Comparison of ENCODE assay signal across 18 cellular contexts in the genomic region with DNA sequence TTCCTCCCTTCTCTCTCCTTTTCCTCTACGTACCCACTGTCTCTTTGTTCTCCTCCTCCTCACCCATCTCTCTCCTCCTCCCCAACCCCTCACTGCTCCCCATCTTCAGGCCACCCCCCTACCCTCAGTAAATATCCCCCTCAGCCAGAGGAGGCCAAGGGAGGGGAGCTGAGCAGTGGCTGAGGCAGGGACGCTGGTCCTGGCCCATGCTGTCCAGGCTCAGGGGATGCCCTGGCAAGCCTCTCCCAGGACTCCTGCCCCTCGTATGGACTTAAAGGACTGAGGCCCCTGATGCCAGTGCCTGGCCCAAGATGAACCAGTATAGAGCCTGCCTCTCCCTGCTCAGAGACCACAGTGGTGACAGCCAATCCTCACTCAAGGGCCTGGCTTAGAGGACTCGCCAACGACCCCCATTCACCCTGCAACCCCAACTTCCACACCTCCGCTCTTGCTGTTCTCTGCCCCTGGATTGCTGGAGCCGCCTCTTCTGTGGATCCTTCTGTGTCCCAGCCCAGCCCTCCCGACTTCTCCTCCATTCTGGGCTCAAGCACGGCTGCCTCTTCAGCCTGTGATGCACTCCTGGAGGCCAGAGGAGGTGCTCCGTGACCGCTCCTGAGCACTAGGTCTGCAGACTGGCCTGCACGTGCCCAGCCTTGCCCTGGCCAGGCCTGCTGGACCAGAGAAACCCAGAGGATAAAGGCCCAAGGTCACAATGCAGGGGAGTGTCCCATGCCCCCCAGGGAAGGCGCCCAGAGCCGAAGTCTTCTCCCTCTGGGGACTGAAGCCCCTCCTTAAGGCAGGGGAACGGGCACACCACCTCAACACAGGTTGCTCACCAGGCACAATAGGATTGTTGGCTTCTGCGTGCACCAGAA. TPM values are rescaled to one million over a fixed set of nuclear protein-coding genes. Genes with fewer than 3 reads are reported as not detected.
DNase-seq lines count a peak whose midpoint lies in the region; ATAC-seq and TF ChIP-seq lines count a peak whose summit lies in the region.
"Had no signal": no experiment of that assay in that cellular context is flagged by ENCODE, and none has a peak within 500 bp of the region (broad histone marks: within the 10 kb centered on the region; RNA-seq: fewer than 3 reads in every experiment).

No MANE protein-coding gene starts in this region.

- H3K27me3 Mint-ChIP-seq in chondrocyte (ENCODE audit: low read depth): peaks cover 8% of the 10 kb centered on the region
- H3K27me3 Mint-ChIP-seq: stimulated activated naive CD8-positive, alpha-beta T cell treated with anti-CD3 and anti-CD28 coated beads, Interleukin-15, Interleukin-2, amounts not matched to agents 100 ng/mL and 50 ng/mL, for 24 hours had no signal

- 79% methylated on average over 16 of the region's 16 CpGs for WGBS in mesenchymal stem cell

- H3K4me2 ChIP-seq in BLaER1: no peak overlapping the region
- H3K4me2 ChIP-seq in osteoblast (ENCODE audit: insufficient read depth, low read length): no peak overlapping the region
- H3K4me2 ChIP-seq in mesenchymal stem cell (ENCODE audit: low read length, poor library complexity, severe bottlenecking): no peak overlapping the region

- no peaks in the 10 kb centered on the region for H3K79me2 ChIP-seq in osteoblast (ENCODE audit: insufficient read depth, low read length)

- no peaks in the 10 kb centered on the region for H3K9me3 Mint-ChIP-seq in chondrocyte (ENCODE audit: low read depth)
- H3K9me3 Mint-ChIP-seq: stimulated activated naive CD8-positive, alpha-beta T cell treated with anti-CD3 and anti-CD28 coated beads, Interleukin-15, Interleukin-2, amounts not matched to agents 100 ng/mL and 50 ng/mL, for 24 hours had no signal

- no peaks in the 10 kb centered on the region for H3K4me1 Mint-ChIP-seq in chondrocyte (ENCODE audit: low read depth)

- H3K79me1 ChIP-seq in mesenchymal stem cell (replicated peaks; ENCODE audit: low read length, poor library complexity, severe bottlenecking): no peaks in the 10 kb centered on the region

- H2BK5ac ChIP-seq in mesenchymal stem cell (ENCODE audit: low read depth, low read length, poor library complexity, severe bottlenecking): no peak overlapping the region

- H3K27ac Mint-ChIP-seq in chondrocyte (ENCODE audit: unreplicated experiment): no peak overlapping the region

- H3K27me3 ChIP-seq in BLaER1 (no peaks in the 10 kb centered on the region), osteoblast (ENCODE audit: insufficient read depth, low read length) (peaks cover 2% of the 10 kb centered on the region), mesenchymal stem cell (ENCODE audit: control insufficient read depth in 1 of 2, insufficient read depth in 1 of 2, low read length in 2 of 2) (peaks cover 0 to 37% of the 10 kb centered on the region in 2 experiments)
- H3K27me3 ChIP-seq: uterus had no signal

- H3K4me3 ChIP-seq in BLaER1 (no peak overlapping the region), osteoblast (ENCODE audit: insufficient read depth, low read length) (no peak overlapping the region), mesenchymal stem cell (ENCODE audit: insufficient read depth in 1 of 2, low read depth in 1 of 2, low read length in 2 of 2) (peak overlapping the region in 1 of 2 experiments; percentile 1)
- H3K4me3 ChIP-seq: HAP-1, uterus had no signal

- H3K27ac ChIP-seq in BLaER1: peak overlapping the region; percentile 37; the same call in 1 of the 2 replicates
- H3K27ac ChIP-seq in osteoblast (ENCODE audit: low read depth, low read length): no peak overlapping the region
- H3K27ac ChIP-seq in mesenchymal stem cell (ENCODE audit: low read length, poor library complexity, severe bottlenecking): no peak overlapping the region
- H3K27ac ChIP-seq: uterus had no signal

- ATAC-seq in HG03280 (IDR thresholded peaks at IDR 0.05; ENCODE audit: unreplicated experiment): no peak

- H3K9ac ChIP-seq in BLaER1 (no peak overlapping the region), mesenchymal stem cell (ENCODE audit: low read length) (no peak overlapping the region)

- no peak overlapping the region for H4K91ac ChIP-seq in mesenchymal stem cell (ENCODE audit: low read length)

- no peak overlapping the region for H3K23ac ChIP-seq in mesenchymal stem cell (ENCODE audit: low read length in 2 of 2)

- H3K36me3 ChIP-seq in BLaER1 (no peaks in the 10 kb centered on the region), osteoblast (ENCODE audit: insufficient read depth, low read length) (no peaks in the 10 kb centered on the region), mesenchymal stem cell (ENCODE audit: control insufficient read depth in 1 of 2, insufficient read depth in 2 of 2, low read depth in 1 of 2, low read length in 2 of 2) (no peaks in the 10 kb centered on the region)
- H3K36me3 ChIP-seq: HAP-1, uterus had no signal

- H3K36me3 Mint-ChIP-seq in chondrocyte (ENCODE audit: low read depth): no peaks in the 10 kb centered on the region

- H2BK120ac ChIP-seq in mesenchymal stem cell (ENCODE audit: low read depth, low read length): no peak overlapping the region

- no peak overlapping the region for H4K8ac ChIP-seq in mesenchymal stem cell (ENCODE audit: low read length)

- no peak overlapping the region for H3K4ac ChIP-seq in mesenchymal stem cell (ENCODE audit: low read depth in 1 of 2, low read length in 2 of 2)

- H4K20me1 ChIP-seq in BLaER1 (no peaks in the 10 kb centered on the region), osteoblast (ENCODE audit: insufficient read depth, low read length) (no peaks in the 10 kb centered on the region)

- H2BK15ac ChIP-seq in mesenchymal stem cell (ENCODE audit: low read depth, poor library complexity, severe bottlenecking): no peak overlapping the region

- no peaks in the 10 kb centered on the region for H3K9me3 ChIP-seq in BLaER1
- no peaks in the 10 kb centered on the region for H3K9me3 ChIP-seq in osteoblast (ENCODE audit: low read depth, low read length)
- no peaks in the 10 kb centered on the region for H3K9me3 ChIP-seq in mesenchymal stem cell (ENCODE audit: control insufficient read depth, low read length)
- H3K9me3 ChIP-seq: HAP-1, uterus had no signal

- no peak overlapping the region for H3K4me3 Mint-ChIP-seq in chondrocyte (ENCODE audit: unreplicated experiment)
- H3K4me3 Mint-ChIP-seq: stimulated activated naive CD8-positive, alpha-beta T cell treated with anti-CD3 and anti-CD28 coated beads, Interleukin-15, Interleukin-2, amounts not matched to agents 100 ng/mL and 50 ng/mL, for 24 hours had no signal

- H2BK12ac ChIP-seq in mesenchymal stem cell (ENCODE audit: low read length in 2 of 2): no peak overlapping the region

- H2AFZ ChIP-seq in osteoblast (ENCODE audit: low read length) (no peak overlapping the region), mesenchymal stem cell (ENCODE audit: low read depth, low read length) (no peak overlapping the region)

- TF ChIP-seq CTCF in chondrocyte (IDR thresholded peaks at IDR 0.05) (no peak), osteoblast (IDR thresholded peaks at IDR 0.05; ENCODE audit: extremely low read depth, low read depth, low read length) (no peak)

- H2AK5ac ChIP-seq in mesenchymal stem cell (ENCODE audit: low read length, severe bottlenecking): no peak overlapping the region

- H3K4me1 ChIP-seq in BLaER1: peaks cover 39% of the 10 kb centered on the region
- H3K4me1 ChIP-seq in osteoblast (ENCODE audit: insufficient read depth, low read length): no peaks in the 10 kb centered on the region
- H3K4me1 ChIP-seq in mesenchymal stem cell (ENCODE audit: control insufficient read depth, insufficient read depth, low read depth, low read length): peaks cover 13% of the 10 kb centered on the region
- H3K4me1 ChIP-seq: HAP-1, uterus had no signal

- H3K14ac ChIP-seq in mesenchymal stem cell (ENCODE audit: low read length in 2 of 2): no peak overlapping the region

- DNase-seq in D341Med (ENCODE audit: low spot score) (peak; percentile 20), chondrocyte (ENCODE audit: low spot score) (peak; percentile 71), osteoblast (ENCODE audit: insufficient read length, low spot score, missing footprints) (peak; percentile 75), HPDE6-E6E7 (ENCODE audit: extremely low spot score) (no peak), mesenchymal stem cell (no peak)
- DNase-seq: COR-L47, hippocampal formation, kidney glomerular epithelial cell, NCI-H2029, NCI-H446 treated with DMSO at 0.1 percent for 48 hours, nucleus accumbens, uterus had no signal

- no peak overlapping the region for H3K18ac ChIP-seq in mesenchymal stem cell (ENCODE audit: low read depth in 1 of 2, low read length in 2 of 2)

RNA-seq across cellular contexts. Expression of gene DUSP2, which starts 9.5 kb away (rescaled TPM):
- total RNA-seq in chondrocyte (0.31 to 1.3 TPM (median 1.1 TPM) in 3 replicates), osteoblast (2.7 and 3.3 TPM in 2 replicates)
- 0.08 TPM for polyA plus RNA-seq in mesenchymal stem cell (2013, experiment 1 of 2)
- 0.11 TPM for polyA plus RNA-seq in mesenchymal stem cell (2013, experiment 2 of 2)

RNA-seq across cellular contexts. Expression of gene ASTL, which starts 16.4 kb away (rescaled TPM):
- total RNA-seq in chondrocyte: not detected in 3 replicates
- total RNA-seq in osteoblast: not detected in 2 replicates
- polyA plus RNA-seq in mesenchymal stem cell (2013, experiment 1 of 2): not detected
- polyA plus RNA-seq in mesenchymal stem cell (2013, experiment 2 of 2): not detected
- total RNA-seq: Daoy, uterus had no signal
- polyA plus RNA-seq: aorta had no signal

RNA-seq across cellular contexts. Expression of gene ADRA2B, which starts 38.4 kb away (rescaled TPM):
- total RNA-seq in chondrocyte (0.07 TPM in 1 of 3 replicates, not detected in the others), osteoblast (under 0.01 TPM in 1 of 2 replicates, not detected in the other)
- not detected for polyA plus RNA-seq in mesenchymal stem cell (2013, experiment 1 of 2)
- 0.01 TPM for polyA plus RNA-seq in mesenchymal stem cell (2013, experiment 2 of 2)
- total RNA-seq: Daoy had no signal

RNA-seq across cellular contexts. Expression of gene STARD7, which starts 53.9 kb away (rescaled TPM):
- 61.0 to 81.8 TPM (median 66.1 TPM) in 3 replicates for total RNA-seq in chondrocyte
- total RNA-seq in osteoblast: 139 and 163 TPM in 2 replicates
- polyA plus RNA-seq in mesenchymal stem cell (2013, experiment 1 of 2): 43.7 TPM
- polyA plus RNA-seq in mesenchymal stem cell (2013, experiment 2 of 2): 44.3 TPM

Comparison
In these comparisons a context has a peak if more than half of its experiments do, and no peak if none do; other contexts are left out.
1. DNase-seq: peak in D341Med (single experiment), chondrocyte (single experiment) and osteoblast (single experiment); none in HPDE6-E6E7 (single experiment) and mesenchymal stem cell (single experiment).